In the genomic region with DNA sequence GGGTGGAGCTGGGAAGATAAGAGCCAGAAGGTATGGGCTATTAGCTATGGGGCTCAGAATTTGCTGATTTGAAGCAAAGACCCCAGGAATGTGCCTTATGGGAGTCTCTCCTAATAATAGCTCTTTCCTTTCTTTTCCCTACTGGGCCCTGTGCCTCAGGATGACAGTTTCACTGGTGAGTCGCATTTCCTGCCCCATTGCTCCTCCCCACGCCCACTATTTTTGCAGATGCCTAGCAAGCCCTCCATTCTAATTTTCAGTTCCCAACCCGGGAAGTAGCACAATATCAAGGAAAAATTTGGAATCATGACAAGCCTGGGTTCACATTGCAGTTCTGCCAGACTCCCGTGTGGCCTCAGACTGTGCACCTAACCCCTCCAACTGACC, we compare ENCODE assay signal across 9 cellular contexts. TPM values are rescaled to one million over a fixed set of nuclear protein-coding genes. Genes with fewer than 3 reads are reported as not detected.
DNase-seq lines count a peak whose midpoint lies in the region; ATAC-seq and TF ChIP-seq lines count a peak whose summit lies in the region.
"Had no signal": no experiment of that assay in that cellular context is flagged by ENCODE, and none has a peak within 500 bp of the region (broad histone marks: within the 10 kb centered on the region; RNA-seq: fewer than 3 reads in every experiment).

No MANE protein-coding gene starts in this region.

- H3K9me3 Mint-ChIP-seq in CD4-positive, alpha-beta T cell: no peaks in the 10 kb centered on the region

- H3K9ac ChIP-seq in duodenal mucosa (ENCODE audit: low read depth in 1 of 2, low read length in 2 of 2): peak overlapping the region; percentile 86 to 96

- H3K36me3 ChIP-seq in duodenal mucosa (ENCODE audit: control insufficient read depth in 1 of 2, insufficient read depth in 2 of 2, low read length in 2 of 2): peaks cover 4 to 12% of the 10 kb centered on the region in 2 donors
- H3K36me3 ChIP-seq in osteoblast (ENCODE audit: insufficient read depth, low read length): no peaks in the 10 kb centered on the region

- no peaks in the 10 kb centered on the region for H3K9me3 ChIP-seq in CD4-positive, alpha-beta T cell (ENCODE audit: control insufficient read depth, low read length)
- H3K9me3 ChIP-seq in duodenal mucosa (ENCODE audit: control insufficient read depth in 1 of 2, low read length in 2 of 2): no peaks in the 10 kb centered on the region
- H3K9me3 ChIP-seq in osteoblast (ENCODE audit: low read depth, low read length): no peaks in the 10 kb centered on the region

- DNase-seq in CD4-positive, alpha-beta T cell: no peak
- DNase-seq in NCI-H226: peak; percentile 53
- DNase-seq in osteoblast (ENCODE audit: insufficient read length, low spot score, missing footprints): no peak
- no peak for DNase-seq in NCI-H187 treated with DMSO at 0.1 percent for 48 hours (lab: John Stamatoyannopoulos, UW)
- DNase-seq in HuH-7 (ENCODE audit: low spot score): no peak
- no peak for DNase-seq in NOMO-1 (lab: John Stamatoyannopoulos, UW; ENCODE audit: unreplicated experiment in 2 of 2)
- DNase-seq: KBM-7 had no signal

- POLR2A ChIA-PET in CD4-positive, alpha-beta T cell (lab: Charles Lee): interaction anchor here (1.2 to 3.8 kb wide), 4 partner anchors 10 to 30 kb away, joined by 4 to 30 read pairs (median 8); a partner anchor contains a TSS

- peak overlapping the region; percentile 78 to 87 for H3K4me3 ChIP-seq in duodenal mucosa (ENCODE audit: low read depth in 1 of 2, low read length in 2 of 2)
- peak overlapping the region; percentile 48 for H3K4me3 ChIP-seq in osteoblast (ENCODE audit: insufficient read depth, low read length)

- peak overlapping the region; percentile 68 for H3K4me3 Mint-ChIP-seq in CD4-positive, alpha-beta T cell

- peak overlapping the region; percentile 81 for H3K4me2 ChIP-seq in osteoblast (ENCODE audit: insufficient read depth, low read length)

- H3K27ac ChIP-seq in CD4-positive, alpha-beta T cell (ENCODE audit: low read depth, low read length): no peak overlapping the region
- H3K27ac ChIP-seq in duodenal mucosa (ENCODE audit: low read depth, low read length): peak overlapping the region; percentile 11
- peak overlapping the region; percentile 67 for H3K27ac ChIP-seq in osteoblast (ENCODE audit: low read depth, low read length)

- CTCF ChIA-PET in CD4-positive, alpha-beta T cell (lab: Charles Lee): interaction anchor here (1.0 kb wide), 2 partner anchors 20 to 30 kb away, joined by 3 read pairs; no protein-coding TSS in a partner anchor

- no peaks in the 10 kb centered on the region for H3K79me2 ChIP-seq in osteoblast (ENCODE audit: insufficient read depth, low read length)

- intact Hi-C loops in CD4-positive, alpha-beta T cell (cut with DNase I, micrococcal nuclease): no loop called here

- peaks cover 24% of the 10 kb centered on the region for H3K4me1 Mint-ChIP-seq in CD4-positive, alpha-beta T cell (ENCODE audit: low read depth)

- H3K27me3 ChIP-seq in CD4-positive, alpha-beta T cell (ENCODE audit: control insufficient read depth, insufficient read depth, low read length): no peaks in the 10 kb centered on the region
- H3K27me3 ChIP-seq in duodenal mucosa (ENCODE audit: control insufficient read depth in 1 of 2, insufficient read depth in 2 of 2, low read length in 2 of 2) (no peaks in the 10 kb centered on the region), osteoblast (ENCODE audit: insufficient read depth, low read length) (no peaks in the 10 kb centered on the region)

- H3K4me1 ChIP-seq in duodenal mucosa (ENCODE audit: control insufficient read depth in 1 of 2, insufficient read depth in 2 of 2, low read length in 2 of 2) (peaks cover 36 to 41% of the 10 kb centered on the region in 2 donors), osteoblast (ENCODE audit: insufficient read depth, low read length) (peaks cover 31% of the 10 kb centered on the region)

- no peaks in the 10 kb centered on the region for H3K27me3 Mint-ChIP-seq in CD4-positive, alpha-beta T cell

- peak overlapping the region; percentile 63 for H3K27ac Mint-ChIP-seq in CD4-positive, alpha-beta T cell

- H4K20me1 ChIP-seq in osteoblast (ENCODE audit: insufficient read depth, low read length): no peaks in the 10 kb centered on the region

- ATAC-seq in CD4-positive, alpha-beta T cell (ENCODE audit: poor library complexity): no peak
- no peak for ATAC-seq in HG03521 (IDR thresholded peaks at IDR 0.05; ENCODE audit: unreplicated experiment)

- TF ChIP-seq CTCF in CD4-positive, alpha-beta T cell (IDR thresholded peaks at IDR 0.05): no peak
- TF ChIP-seq CTCF in osteoblast (IDR thresholded peaks at IDR 0.05; ENCODE audit: extremely low read depth, low read depth, low read length): no peak

- peak overlapping the region; percentile 83 for H2AFZ ChIP-seq in osteoblast (ENCODE audit: low read length)

- H3K36me3 Mint-ChIP-seq in CD4-positive, alpha-beta T cell (ENCODE audit: low read depth): no peaks in the 10 kb centered on the region

RNA-seq across cellular contexts. Expression of a gene that starts 0.6 kb away (rescaled TPM):
- 1 to 10 TPM; 1.4 to 1.6 TPM for total RNA-seq in CD4-positive, alpha-beta T cell
- 0.29 and 0.72 TPM in 2 replicates for total RNA-seq in osteoblast

RNA-seq across cellular contexts. Expression of a gene that starts 12.8 kb away (rescaled TPM):
- 10 to 100 TPM; 14.4 to 15.1 TPM for total RNA-seq in CD4-positive, alpha-beta T cell
- total RNA-seq in osteoblast: 21.8 and 26.1 TPM in 2 replicates

RNA-seq across cellular contexts. Expression of a gene that starts 13.7 kb away (rescaled TPM):
- under 1 TPM; 0.42 to 0.88 TPM for total RNA-seq in CD4-positive, alpha-beta T cell
- total RNA-seq in osteoblast: 42.1 and 47.0 TPM in 2 replicates

RNA-seq across cellular contexts. Expression of a gene that starts 23.2 kb away (rescaled TPM):
- not detected for total RNA-seq in CD4-positive, alpha-beta T cell
- not detected in 2 replicates for total RNA-seq in osteoblast

RNA-seq across cellular contexts. Expression of a gene that starts 30.4 kb away (rescaled TPM):
- 10 to 100 TPM; 10.7 to 12.4 TPM for total RNA-seq in CD4-positive, alpha-beta T cell
- total RNA-seq in osteoblast: 7.6 and 10.3 TPM in 2 replicates

Comparison
In these comparisons a context has a peak if more than half of its experiments do, and no peak if none do; other contexts are left out.
1. RNA of a gene that starts 13.7 kb away (total RNA-seq): 42.1 to 47.0 TPM in osteoblast; 0.42 to 0.88 TPM in CD4-positive, alpha-beta T cell; every median in the first group is over 10 times any median in the second.